ENCODE assay signal across 8 cellular contexts in genomic region chr15:100349696-100350433, GRCh38. TPM values are rescaled to one million over a fixed set of nuclear protein-coding genes. Genes with fewer than 3 reads are reported as not detected.
DNase-seq lines count a peak whose midpoint lies in the region; ATAC-seq and TF ChIP-seq lines count a peak whose summit lies in the region.

No MANE protein-coding gene starts in this region.

- CTCF ChIA-PET in activated CD8-positive, alpha-beta T cell treated with anti-CD3 and anti-CD28 coated beads for 36 hours (lab: Charles Lee), result interaction anchor here (0.6 to 7.1 kb wide), 94 partner anchors 8 to 1078 kb away, joined by 3 to 154 read pairs (median 4); partner anchors contain the start of genes ADAMTS17, ASB7, LINS1 and LYSMD4

- no peaks in the 10 kb centered on the region for H3K9me3 Mint-ChIP-seq in activated CD8-positive, alpha-beta T cell treated with anti-CD3 and anti-CD28 coated beads for 36 hours

- POLR2A ChIA-PET in activated CD8-positive, alpha-beta T cell treated with anti-CD3 and anti-CD28 coated beads for 36 hours (lab: Charles Lee), result interaction anchor here (1.0 to 2.0 kb wide), 5 partner anchors 9 to 246 kb away, joined by 3 to 9 read pairs (median 3); no protein-coding TSS in a partner anchor

- no peaks in the 10 kb centered on the region for H3K9me3 ChIP-seq in BE2C
- no peaks in the 10 kb centered on the region for H3K9me3 ChIP-seq in lower lobe of right lung

- H3K36me3 ChIP-seq in BE2C, result no peaks in the 10 kb centered on the region
- no peaks in the 10 kb centered on the region for H3K36me3 ChIP-seq in lower lobe of right lung

- peaks cover 5% of the 10 kb centered on the region for H3K4me1 Mint-ChIP-seq in activated CD8-positive, alpha-beta T cell treated with anti-CD3 and anti-CD28 coated beads for 36 hours (ENCODE audit: low read depth)

- peak; percentile 86 for ATAC-seq in GM19035 (IDR thresholded peaks at IDR 0.05; ENCODE audit: unreplicated experiment)
- ATAC-seq in HG03378 (IDR thresholded peaks at IDR 0.05; ENCODE audit: unreplicated experiment), result peak; percentile 75
- peak; percentile 94 for ATAC-seq in activated CD8-positive, alpha-beta T cell treated with anti-CD3 and anti-CD28 coated beads for 36 hours
- ATAC-seq in lower lobe of right lung, result peak; percentile 97 to 99

- H3K4me1 ChIP-seq in BE2C (no peaks in the 10 kb centered on the region), lower lobe of right lung (peaks cover 18% of the 10 kb centered on the region)

- H3K36me3 Mint-ChIP-seq in activated CD8-positive, alpha-beta T cell treated with anti-CD3 and anti-CD28 coated beads for 36 hours (ENCODE audit: low read depth), result no peaks in the 10 kb centered on the region

- peak overlapping the region; percentile 86 for H3K4me3 ChIP-seq in BE2C (ENCODE audit: low read depth, low read length)
- peak overlapping the region; percentile 74 for H3K4me3 ChIP-seq in lower lobe of right lung

- DNase-seq in BE2C (peak; percentile 90), NCI-H748 treated with DMSO at 0.1 percent for 48 hours (lab: John Stamatoyannopoulos, UW) (peak; percentile 58), ecto neural progenitor cell (ENCODE audit: low spot score) (peak; percentile 92), lower lobe of right lung (peak; percentile 95)
- peak; percentile 90 for DNase-seq in activated CD8-positive, alpha-beta T cell treated with anti-CD3 and anti-CD28 coated beads for 36 hours
- peak; percentile 82 to 88 for DNase-seq in stimulated activated CD4-positive, alpha-beta T cell treated with anti-CD3 and anti-CD28 coated beads, Interleukin-4, amount 100 ng/mL, for 48 hours (ENCODE audit: low read depth in 2 of 2)

- H3K4me3 Mint-ChIP-seq in activated CD8-positive, alpha-beta T cell treated with anti-CD3 and anti-CD28 coated beads for 36 hours, result peak overlapping the region; percentile 85

- TF ChIP-seq CTCF in BE2C (IDR thresholded peaks at IDR 0.05; ENCODE audit: low read depth, low read length) (peak; percentile 95), lower lobe of right lung (IDR thresholded peaks at IDR 0.05) (peak; percentile 81)
- peak; percentile 96 for TF ChIP-seq CTCF in activated CD8-positive, alpha-beta T cell treated with anti-CD3 and anti-CD28 coated beads for 36 hours (IDR thresholded peaks at IDR 0.05)

- H3K27me3 Mint-ChIP-seq in activated CD8-positive, alpha-beta T cell treated with anti-CD3 and anti-CD28 coated beads for 36 hours, result peaks cover 10% of the 10 kb centered on the region

- peak overlapping the region; percentile 96 for H3K27ac ChIP-seq in lower lobe of right lung

- intact Hi-C loops in activated CD8-positive, alpha-beta T cell treated with anti-CD3 and anti-CD28 coated beads for 36 hours (cut with micrococcal nuclease), result loop anchor here (5.0 to 10.0 kb wide), 2 partner anchors 215 to 522 kb away; no protein-coding TSS in a partner anchor
- intact Hi-C loops in lower lobe of right lung (cut with DNase I), result no loop called here

- H3K27me3 ChIP-seq in BE2C, result no peaks in the 10 kb centered on the region
- no peaks in the 10 kb centered on the region for H3K27me3 ChIP-seq in lower lobe of right lung (ENCODE audit: low read depth)

- H3K27ac Mint-ChIP-seq in activated CD8-positive, alpha-beta T cell treated with anti-CD3 and anti-CD28 coated beads for 36 hours, result peak overlapping the region; percentile 92

RNA-seq across cellular contexts. Expression of gene ADAMTS17, which starts 8.1 kb away (rescaled TPM):
- polyA plus RNA-seq in BE2C (2012; ENCODE audit: insufficient read depth, insufficient read length, low read depth), result 6.9 TPM
- total RNA-seq in activated CD8-positive, alpha-beta T cell treated with anti-CD3 and anti-CD28 coated beads for 36 hours, result 1 to 10 TPM in 1 of 2 experiments, under 1 TPM in 1; 0.60 to 1.5 TPM
- 3.0 TPM for total RNA-seq in lower lobe of right lung

Comparison
In these comparisons a context has a peak if more than half of its experiments do, and no peak if none do; other contexts are left out.
1. Peak in every context shown above with its lines: DNase-seq, ATAC-seq, H3K4me3 ChIP-seq and H3K27ac ChIP-seq.